1 cellular context compared by ENCODE assay signal in genomic region chr3:197949767-197950660, GRCh38.
TF ChIP-seq lines count a peak whose summit lies in the region.

Gene RPL35A, plus strand, starts transcription at chr3:197950190. Its CDS starts 778 bp downstream, at chr3:197950968.

TF ChIP-seq in WTC11, 78 proteins besides CTCF, POLR2A, EP300 and RAD21 (continued from another document):
- TF ChIP-seq, protein P1, sequence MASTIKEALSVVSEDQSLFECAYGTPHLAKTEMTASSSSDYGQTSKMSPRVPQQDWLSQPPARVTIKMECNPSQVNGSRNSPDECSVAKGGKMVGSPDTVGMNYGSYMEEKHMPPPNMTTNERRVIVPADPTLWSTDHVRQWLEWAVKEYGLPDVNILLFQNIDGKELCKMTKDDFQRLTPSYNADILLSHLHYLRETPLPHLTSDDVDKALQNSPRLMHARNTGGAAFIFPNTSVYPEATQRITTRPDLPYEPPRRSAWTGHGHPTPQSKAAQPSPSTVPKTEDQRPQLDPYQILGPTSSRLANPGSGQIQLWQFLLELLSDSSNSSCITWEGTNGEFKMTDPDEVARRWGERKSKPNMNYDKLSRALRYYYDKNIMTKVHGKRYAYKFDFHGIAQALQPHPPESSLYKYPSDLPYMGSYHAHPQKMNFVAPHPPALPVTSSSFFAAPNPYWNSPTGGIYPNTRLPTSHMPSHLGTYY (CRISPR knock-in tag; IDR thresholded peaks at IDR 0.05) = no peak
- TF ChIP-seq, protein P2, sequence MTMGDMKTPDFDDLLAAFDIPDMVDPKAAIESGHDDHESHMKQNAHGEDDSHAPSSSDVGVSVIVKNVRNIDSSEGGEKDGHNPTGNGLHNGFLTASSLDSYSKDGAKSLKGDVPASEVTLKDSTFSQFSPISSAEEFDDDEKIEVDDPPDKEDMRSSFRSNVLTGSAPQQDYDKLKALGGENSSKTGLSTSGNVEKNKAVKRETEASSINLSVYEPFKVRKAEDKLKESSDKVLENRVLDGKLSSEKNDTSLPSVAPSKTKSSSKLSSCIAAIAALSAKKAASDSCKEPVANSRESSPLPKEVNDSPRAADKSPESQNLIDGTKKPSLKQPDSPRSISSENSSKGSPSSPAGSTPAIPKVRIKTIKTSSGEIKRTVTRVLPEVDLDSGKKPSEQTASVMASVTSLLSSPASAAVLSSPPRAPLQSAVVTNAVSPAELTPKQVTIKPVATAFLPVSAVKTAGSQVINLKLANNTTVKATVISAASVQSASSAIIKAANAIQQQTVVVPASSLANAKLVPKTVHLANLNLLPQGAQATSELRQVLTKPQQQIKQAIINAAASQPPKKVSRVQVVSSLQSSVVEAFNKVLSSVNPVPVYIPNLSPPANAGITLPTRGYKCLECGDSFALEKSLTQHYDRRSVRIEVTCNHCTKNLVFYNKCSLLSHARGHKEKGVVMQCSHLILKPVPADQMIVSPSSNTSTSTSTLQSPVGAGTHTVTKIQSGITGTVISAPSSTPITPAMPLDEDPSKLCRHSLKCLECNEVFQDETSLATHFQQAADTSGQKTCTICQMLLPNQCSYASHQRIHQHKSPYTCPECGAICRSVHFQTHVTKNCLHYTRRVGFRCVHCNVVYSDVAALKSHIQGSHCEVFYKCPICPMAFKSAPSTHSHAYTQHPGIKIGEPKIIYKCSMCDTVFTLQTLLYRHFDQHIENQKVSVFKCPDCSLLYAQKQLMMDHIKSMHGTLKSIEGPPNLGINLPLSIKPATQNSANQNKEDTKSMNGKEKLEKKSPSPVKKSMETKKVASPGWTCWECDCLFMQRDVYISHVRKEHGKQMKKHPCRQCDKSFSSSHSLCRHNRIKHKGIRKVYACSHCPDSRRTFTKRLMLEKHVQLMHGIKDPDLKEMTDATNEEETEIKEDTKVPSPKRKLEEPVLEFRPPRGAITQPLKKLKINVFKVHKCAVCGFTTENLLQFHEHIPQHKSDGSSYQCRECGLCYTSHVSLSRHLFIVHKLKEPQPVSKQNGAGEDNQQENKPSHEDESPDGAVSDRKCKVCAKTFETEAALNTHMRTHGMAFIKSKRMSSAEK (CRISPR knock-in tag; IDR thresholded peaks at IDR 0.05; ENCODE audit: borderline replicate concordance) = 0 out of 2 replicates have a peak, but pooled peaks have one; percentile 4
- TF ChIP-seq SP1 (CRISPR knock-in tag; conservative IDR thresholded peaks at IDR 0.05) = 0 out of 2 replicates have a peak, but pooled peaks have one; percentile 35
